12 cellular contexts compared by ENCODE assay signal in genomic region chr5:135890867-135891266, GRCh38. TPM values are rescaled to one million over a fixed set of nuclear protein-coding genes. Genes with fewer than 3 reads are reported as not detected.
A peak's percentile ranks its signal among the peaks of the same experiment; 100 is the strongest.
DNase-seq lines count a peak whose midpoint lies in the region; ATAC-seq and TF ChIP-seq lines count a peak whose summit lies in the region.
"Had no signal": no experiment of that assay in that cellular context is flagged by ENCODE, and none has a peak within 500 bp of the region (broad histone marks: within the 10 kb centered on the region; RNA-seq: fewer than 3 reads in every experiment).

No MANE protein-coding gene starts in this region.

- ATAC-seq in GM18498 (IDR thresholded peaks at IDR 0.05; ENCODE audit: unreplicated experiment) (peak; percentile 71), GM19395 (IDR thresholded peaks at IDR 0.05; ENCODE audit: unreplicated experiment) (peak; percentile 61), HG03354 (IDR thresholded peaks at IDR 0.05; ENCODE audit: poor library complexity, severe bottlenecking, unreplicated experiment) (peak; percentile 61), GM18909 (IDR thresholded peaks at IDR 0.05; ENCODE audit: poor library complexity, unreplicated experiment) (no peak)
- ATAC-seq in activated T-helper 17 cell treated with anti-CD3 and anti-CD28 coated beads, Interleukin-2, amount 50 U/mL, for 72 hours (replicated peaks) = peak; percentile 96

- peaks cover 3 to 20% (median 8%) of the 10 kb centered on the region in 4 donors for H3K4me1 ChIP-seq in stomach

- H3K4me3 Mint-ChIP-seq in activated T-helper 17 cell treated with anti-CD3 and anti-CD28 coated beads, Interleukin-2, amount 50 U/mL, for 72 hours = peak overlapping the region; percentile 23
- H3K4me3 Mint-ChIP-seq: activated B cell treated with CpG ODN at 0.5 μM for 24 hours, endodermal cell had no signal

- no peak overlapping the region for H3K4me3 ChIP-seq in stomach
- H3K4me3 ChIP-seq in lower leg skin (ENCODE audit: low read depth, poor library complexity, severe bottlenecking) = no peak overlapping the region

- H3K27ac ChIP-seq in stomach = no peak overlapping the region

- TF ChIP-seq POLR2A in stomach (IDR thresholded peaks at IDR 0.05) (no peak), lower leg skin (IDR thresholded peaks at IDR 0.05) (no peak)

- intact Hi-C loops in stomach (cut with DNase I; ENCODE audit: low total_unique reads) (no loop called here), lower leg skin (cut with DNase I; ENCODE audit: low total_unique reads) (loop anchor here (5.0 kb wide), 1 partner anchor 321 kb away; no protein-coding TSS in a partner anchor)

- DNase-seq in stomach (no peak), cerebellum (ENCODE audit: low spot score) (no peak), lower leg skin (ENCODE audit: low spot score in 2 of 2) (no peak)
- DNase-seq: activated B cell treated with CpG ODN at 0.5 μM for 24 hours, EL, endodermal cell had no signal

- no peak for TF ChIP-seq EP300 in stomach (IDR thresholded peaks at IDR 0.05)

- H3K4me1 Mint-ChIP-seq in activated T-helper 17 cell treated with anti-CD3 and anti-CD28 coated beads, Interleukin-2, amount 50 U/mL, for 72 hours = peaks cover 13% of the 10 kb centered on the region

- H3K36me3 Mint-ChIP-seq in activated T-helper 17 cell treated with anti-CD3 and anti-CD28 coated beads, Interleukin-2, amount 50 U/mL, for 72 hours (ENCODE audit: low read depth) = no peaks in the 10 kb centered on the region

- peaks cover 19% of the 10 kb centered on the region for H3K27me3 Mint-ChIP-seq in activated T-helper 17 cell treated with anti-CD3 and anti-CD28 coated beads, Interleukin-2, amount 50 U/mL, for 72 hours

- no peak overlapping the region for H3K27ac Mint-ChIP-seq in activated T-helper 17 cell treated with anti-CD3 and anti-CD28 coated beads, Interleukin-2, amount 50 U/mL, for 72 hours
- H3K27ac Mint-ChIP-seq: activated B cell treated with CpG ODN at 0.5 μM for 24 hours, endodermal cell had no signal

- WGBS in stomach, 5 donors = 63 to 75% (median 69%) methylated on average over 5 of the region's 5 CpGs
- 58 to 66% methylated on average over 5 of the region's 5 CpGs for WGBS in lower leg skin, 2 donors

- H3K36me3 ChIP-seq in stomach = no peaks in the 10 kb centered on the region

- no peaks in the 10 kb centered on the region for H3K9me3 Mint-ChIP-seq in activated T-helper 17 cell treated with anti-CD3 and anti-CD28 coated beads, Interleukin-2, amount 50 U/mL, for 72 hours
- H3K9me3 Mint-ChIP-seq: activated B cell treated with CpG ODN at 0.5 μM for 24 hours, endodermal cell had no signal

- TF ChIP-seq CTCF in stomach (IDR thresholded peaks at IDR 0.05) = no peak
- TF ChIP-seq CTCF in lower leg skin (IDR thresholded peaks at IDR 0.05) = no peak

- H3K9me3 ChIP-seq in stomach = no peaks in the 10 kb centered on the region

- peaks cover 0 to 14% (median 0%) of the 10 kb centered on the region in 3 donors for H3K27me3 ChIP-seq in stomach

RNA-seq across cellular contexts. Expression of gene IL9, which starts 4.8 kb away (rescaled TPM):
- 10 to 100 TPM; 10.2 to 29.3 TPM for total RNA-seq in activated T-helper 17 cell treated with anti-CD3 and anti-CD28 coated beads, Interleukin-2, amount 50 U/mL, for 72 hours
- total RNA-seq in stomach = not detected
- polyA plus RNA-seq in stomach = not detected
- total RNA-seq in cerebellum = not detected
- total RNA-seq in lower leg skin = not detected
- total RNA-seq: activated B cell treated with CpG ODN at 0.5 μM for 24 hours, endodermal cell, kidney epithelial cell had no signal

RNA-seq across cellular contexts. Expression of gene SLC25A48, which starts 56.4 kb away (rescaled TPM):
- not detected for total RNA-seq in activated T-helper 17 cell treated with anti-CD3 and anti-CD28 coated beads, Interleukin-2, amount 50 U/mL, for 72 hours
- total RNA-seq in stomach = under 1 TPM in 1 of 5 donors, not detected in 4; 0.37 TPM
- under 1 TPM in 1 of 3 donors, not detected in 2; 0.13 TPM for polyA plus RNA-seq in stomach
- 0.91 TPM for total RNA-seq in cerebellum
- total RNA-seq in lower leg skin = 1 to 10 TPM in 3 of 4 donors, under 1 TPM in 1; 0.80 to 7.6 (median 1.7) TPM
- total RNA-seq: activated B cell treated with CpG ODN at 0.5 μM for 24 hours, kidney epithelial cell had no signal

Comparison
In these comparisons a context has a peak if more than half of its experiments do, and no peak if none do; other contexts are left out.
1. RNA of gene IL9, which starts 4.8 kb away (total RNA-seq): 10.2 to 29.3 TPM in activated T-helper 17 cell treated with anti-CD3 and anti-CD28 coated beads, Interleukin-2, amount 50 U/mL, for 72 hours; not detected in stomach, not detected in cerebellum (single experiment) and not detected in lower leg skin; every median in the first group is over 10 times any median in the second.